ENCODE assay signal across 13 cellular contexts in genomic region chr1:91732991-91733390, GRCh38.
DNase-seq lines count a peak whose midpoint lies in the region; ATAC-seq, FAIRE-seq and TF ChIP-seq lines count a peak whose summit lies in the region.
"Had no signal": no experiment of that assay in that cellular context is flagged by ENCODE, and none has a peak within 500 bp of the region (broad histone marks: within the 10 kb centered on the region; RNA-seq: fewer than 3 reads in every experiment).

No MANE protein-coding gene starts in this region.

- DNase-seq in HFFc6: no peak
- DNase-seq in K562 (ENCODE audit: extremely low read depth in 1 of 4, low spot score in 3 of 4): no peak
- DNase-seq in natural killer cell treated with Interleukin-12 subunit alpha and Interleukin-12 subunit beta and Interleukin-15 and Interleukin-18, amount 100 ng/mL, for 72 hours (ENCODE audit: low spot score): no peak
- DNase-seq in activated effector memory CD4-positive, alpha-beta T cell treated with anti-CD3 and anti-CD28 coated beads, Interleukin-2, amount 50 U/mL, for 16 hours: no peak
- DNase-seq in activated CD8-positive, alpha-beta memory T cell treated with anti-CD3 and anti-CD28 coated beads for 24 hours: no peak
- DNase-seq: activated CD4-positive, alpha-beta T cell treated with anti-CD3 and anti-CD28 coated beads for 4 hours; dermis blood vessel endothelial cell; GOT3; head of caudate nucleus; stimulated activated CD4-positive, alpha-beta T cell treated with anti-CD3 and anti-CD28 coated beads, Interleukin-2, amount 100 ng/mL, for 48 hours had no signal

- H3K4me2 ChIP-seq in K562 (ENCODE audit: insufficient read depth, low read length): peak overlapping the region; percentile 70

- no peak for TF ChIP-seq EP300 in K562 (IDR thresholded peaks at IDR 0.05; ENCODE audit: low read length)

- CTCF ChIA-PET in K562 (lab: Yijun Ruan, JAX; ENCODE audit: low intra/inter-chr PET ratio): no interaction called here

- no peak overlapping the region for H3K4me3 Mint-ChIP-seq in HFFc6
- H3K4me3 Mint-ChIP-seq in natural killer cell treated with Interleukin-12 subunit alpha and Interleukin-12 subunit beta and Interleukin-15 and Interleukin-18, amount 100 ng/mL, for 72 hours: peak overlapping the region; percentile 87

- H3K27ac Mint-ChIP-seq in HFFc6: peak overlapping the region; percentile 86; the same call in 1 of the 2 replicates
- peak overlapping the region; percentile 94 for H3K27ac Mint-ChIP-seq in natural killer cell treated with Interleukin-12 subunit alpha and Interleukin-12 subunit beta and Interleukin-15 and Interleukin-18, amount 100 ng/mL, for 72 hours

- ATAC-seq in K562: no peak
- no peak for ATAC-seq in natural killer cell treated with Interleukin-12 subunit alpha and Interleukin-12 subunit beta and Interleukin-15 and Interleukin-18, amount 100 ng/mL, for 72 hours
- no peak for ATAC-seq in HG02763 (IDR thresholded peaks at IDR 0.05; ENCODE audit: unreplicated experiment)
- ATAC-seq in HG03139 (IDR thresholded peaks at IDR 0.05; ENCODE audit: unreplicated experiment): no peak

- H3K36me3 ChIP-seq in K562 (ENCODE audit: control insufficient read depth, insufficient read depth, low read length) (peaks cover 46% of the 10 kb centered on the region; the same call in 2 of the 3 replicates), subcutaneous abdominal adipose tissue (ENCODE audit: control insufficient read depth in 5 of 5, insufficient read depth in 5 of 5, low read length in 5 of 5) (peaks cover 12 to 47% (median 38%) of the 10 kb centered on the region in 5 donors)

- no peaks in the 10 kb centered on the region for H4K20me1 ChIP-seq in K562 (replicated peaks; ENCODE audit: control insufficient read depth, insufficient read depth, low read length)

- H3K27me3 ChIP-seq in K562 (ENCODE audit: control insufficient read depth in 2 of 2, insufficient read depth in 2 of 2, low read length in 2 of 2): no peaks in the 10 kb centered on the region
- no peaks in the 10 kb centered on the region for H3K27me3 ChIP-seq in subcutaneous abdominal adipose tissue (ENCODE audit: control insufficient read depth in 5 of 5, insufficient read depth in 4 of 5, low read length in 5 of 5)

- intact Hi-C loops in K562 (cut with micrococcal nuclease): loop anchor here (1.0 to 10.0 kb wide), 6 partner anchors 17 to 178 kb away; no protein-coding TSS in a partner anchor

- POLR2A ChIA-PET in K562 (lab: Yijun Ruan, JAX): interaction anchor here (0.6 to 1.4 kb wide), 5 partner anchors 9 to 163 kb away, joined by 3 to 4 read pairs (median 3); no protein-coding TSS in a partner anchor

- H3K36me3 Mint-ChIP-seq in HFFc6 (ENCODE audit: low read depth): peaks cover 48% of the 10 kb centered on the region
- peaks cover 12% of the 10 kb centered on the region for H3K36me3 Mint-ChIP-seq in natural killer cell treated with Interleukin-12 subunit alpha and Interleukin-12 subunit beta and Interleukin-15 and Interleukin-18, amount 100 ng/mL, for 72 hours

- TSS peak; percentile 88 for BruUV-seq in K562 (replicated peaks; lab: Mats Ljungman, UMichigan)

- no peaks in the 10 kb centered on the region for H3K9me3 ChIP-seq in K562 (replicated peaks; ENCODE audit: control insufficient read depth, insufficient read depth, low read depth, low read length)
- H3K9me3 ChIP-seq in subcutaneous abdominal adipose tissue (ENCODE audit: control insufficient read depth in 5 of 5, low read length in 5 of 5): no peaks in the 10 kb centered on the region

- H3K9me3 Mint-ChIP-seq in HFFc6: no peaks in the 10 kb centered on the region
- no peaks in the 10 kb centered on the region for H3K9me3 Mint-ChIP-seq in natural killer cell treated with Interleukin-12 subunit alpha and Interleukin-12 subunit beta and Interleukin-15 and Interleukin-18, amount 100 ng/mL, for 72 hours

- H3K27me3 Mint-ChIP-seq in HFFc6 (ENCODE audit: insufficient read depth): peaks cover 6% of the 10 kb centered on the region
- no peaks in the 10 kb centered on the region for H3K27me3 Mint-ChIP-seq in natural killer cell treated with Interleukin-12 subunit alpha and Interleukin-12 subunit beta and Interleukin-15 and Interleukin-18, amount 100 ng/mL, for 72 hours

- TF ChIP-seq POLR2A in K562 (conservative IDR thresholded peaks at IDR 0.05): no peak

- H3K4me1 ChIP-seq in K562 (replicated peaks in 1 of 2; ENCODE audit: control insufficient read depth in 2 of 2, insufficient read depth in 2 of 2, low read length in 2 of 2) (peaks cover 31 to 72% of the 10 kb centered on the region in 2 experiments), subcutaneous abdominal adipose tissue (ENCODE audit: control insufficient read depth in 5 of 5, insufficient read depth in 5 of 5, low read length in 5 of 5) (peaks cover 5 to 53% (median 37%) of the 10 kb centered on the region in 5 donors)

- H2AFZ ChIP-seq in K562 (ENCODE audit: low read depth, low read length): peak overlapping the region; percentile 72

- no peak for FAIRE-seq in K562 (lab: Jason Lieb, UNC)

- TF ChIP-seq RAD21 in K562 (CRISPR knock-in tag; conservative IDR thresholded peaks at IDR 0.05 in 1 of 2, IDR thresholded peaks at IDR 0.05 in 1 of 2): no peak

- H3K79me2 ChIP-seq in K562 (ENCODE audit: control insufficient read depth, insufficient read depth, low read length): no peaks in the 10 kb centered on the region; the same call in 2 of the 3 replicates

- H3K4me1 Mint-ChIP-seq in HFFc6 (ENCODE audit: low read depth): peaks cover 70% of the 10 kb centered on the region
- H3K4me1 Mint-ChIP-seq in natural killer cell treated with Interleukin-12 subunit alpha and Interleukin-12 subunit beta and Interleukin-15 and Interleukin-18, amount 100 ng/mL, for 72 hours (ENCODE audit: low read depth in 2 of 2): peaks cover 74 to 81% of the 10 kb centered on the region in 2 donors

- H3K27ac ChIP-seq in K562 (ENCODE audit: extremely low read depth, low read depth, low read length): peak overlapping the region; percentile 95
- peak overlapping the region; percentile 71 for H3K27ac ChIP-seq in subcutaneous abdominal adipose tissue (ENCODE audit: low read depth, low read length)

- H3K4me3 ChIP-seq in K562 (no peak overlapping the region), subcutaneous abdominal adipose tissue (ENCODE audit: low read depth in 1 of 5, low read length in 5 of 5) (no peak overlapping the region)

- in situ Hi-C loops in K562 (cut with MboI): no loop called here

- WGBS in K562 (ENCODE audit: insufficient coverage, low coverage, missing lambda C conversion rate): 3% methylated on average over 5 of the region's 5 CpGs

- H3K9ac ChIP-seq in K562 (ENCODE audit: insufficient read depth in 1 of 2, low read depth in 2 of 2, low read length in 2 of 2) (peak overlapping the region in 1 of 2 experiments; percentile 77; a peak in 2 of 4 replicates), subcutaneous abdominal adipose tissue (ENCODE audit: low read length in 5 of 5) (no peak overlapping the region)

- TF ChIP-seq CTCF in HFFc6 (IDR thresholded peaks at IDR 0.05) (no peak), K562 (IDR thresholded peaks at IDR 0.05 in 2 of 3, conservative IDR thresholded peaks at IDR 0.05 in 1 of 3; ENCODE audit: insufficient read depth in 2 of 3, low read depth in 1 of 3, low read length in 3 of 3) (no peak)

- no peaks in the 10 kb centered on the region for H3K9me1 ChIP-seq in K562 (ENCODE audit: control insufficient read depth, insufficient read depth, low read length)

TF ChIP-seq in K562, 482 proteins besides CTCF, POLR2A, EP300 and RAD21 (continues in another document):
- TF ChIP-seq RREB1 (CRISPR knock-in tag; IDR thresholded peaks at IDR 0.05): no peak
- no peak for TF ChIP-seq HNRNPUL1 (IDR thresholded peaks at IDR 0.05; ENCODE audit: low read length)
- peak; percentile 88 for TF ChIP-seq SPI1 (IDR thresholded peaks at IDR 0.05; ENCODE audit: borderline replicate concordance, low read depth, low read length)
